1 cellular context compared by ENCODE assay signal in genomic region chr17:35141681-35142466, GRCh38.
TF ChIP-seq lines count a peak whose summit lies in the region.

NLE1 (minus strand) TSS chr17:35142303; CDS start chr17:35142275, 28 bp downstream.

TF ChIP-seq in K562, 482 proteins besides CTCF, POLR2A, EP300 and RAD21 (continued from another document and continues in another):
- TF ChIP-seq TGIF2 (CRISPR knock-in tag; IDR thresholded peaks at IDR 0.05), result no peak
- TF ChIP-seq RFX1 (IDR thresholded peaks at IDR 0.05), result no peak
- TF ChIP-seq SNRNP70 (optimal IDR thresholded peaks at IDR 0.05; ENCODE audit: low read depth, low read length), result no peak
- no peak for TF ChIP-seq EHMT2 (IDR thresholded peaks at IDR 0.05)
- TF ChIP-seq SAFB (IDR thresholded peaks at IDR 0.05; ENCODE audit: borderline replicate concordance, low read depth, low read length), result peak; percentile 72; the same call in 1 of the 2 replicates
- TF ChIP-seq CHD1 (IDR thresholded peaks at IDR 0.05; ENCODE audit: low read length), result peak; percentile 29
- TF ChIP-seq ZNF146 (CRISPR knock-in tag; IDR thresholded peaks at IDR 0.05; ENCODE audit: unreplicated experiment), result no peak
- TF ChIP-seq HCFC1 (IDR thresholded peaks at IDR 0.05; ENCODE audit: low read depth, low read length), result peak; percentile 83
- TF ChIP-seq KDM2B (CRISPR knock-in tag; IDR thresholded peaks at IDR 0.05), result no peak
- no peak for TF ChIP-seq ZNF23 (CRISPR knock-in tag; IDR thresholded peaks at IDR 0.05)
- TF ChIP-seq MTA3 (IDR thresholded peaks at IDR 0.05; ENCODE audit: borderline replicate concordance), result peak; percentile 70; the same call in 1 of the 2 replicates
- TF ChIP-seq BRCA1 (IDR thresholded peaks at IDR 0.05), result no peak
- TF ChIP-seq BRCA1 (CRISPR knock-in tag; IDR thresholded peaks at IDR 0.05), result no peak
- TF ChIP-seq SIN3A (IDR thresholded peaks at IDR 0.05; ENCODE audit: borderline replicate concordance in 2 of 2, control insufficient read depth in 1 of 2, low read depth in 2 of 2, low read length in 2 of 2), result peak; percentile 97 to 100
- TF ChIP-seq RBM14 (IDR thresholded peaks at IDR 0.05; ENCODE audit: borderline replicate concordance, insufficient read depth, low read depth, low read length), result no peak
- peak; percentile 84 for TF ChIP-seq TAF9B (IDR thresholded peaks at IDR 0.05; ENCODE audit: partially characterized antibody)
- TF ChIP-seq MLLT1 (IDR thresholded peaks at IDR 0.05), result no peak
- no peak for TF ChIP-seq SP1 (CRISPR knock-in tag; IDR thresholded peaks at IDR 0.05)
- no peak for TF ChIP-seq CEBPG (CRISPR knock-in tag; IDR thresholded peaks at IDR 0.05)
- no peak for TF ChIP-seq CEBPG (tag; conservative IDR thresholded peaks at IDR 0.05 in 1 of 2, IDR thresholded peaks at IDR 0.05 in 1 of 2)
- no peak for TF ChIP-seq XRCC5 (IDR thresholded peaks at IDR 0.05; ENCODE audit: low read depth, low read length)
- no peak for TF ChIP-seq BRD4 (IDR thresholded peaks at IDR 0.05)
- TF ChIP-seq CBFB (CRISPR knock-in tag; IDR thresholded peaks at IDR 0.05), result no peak
- no peak for TF ChIP-seq ZSCAN32 (CRISPR knock-in tag; IDR thresholded peaks at IDR 0.05)
- peak; percentile 52 to 93 (median 87) for TF ChIP-seq YY1 (IDR thresholded peaks at IDR 0.05; ENCODE audit: borderline replicate concordance in 1 of 3, control insufficient read depth in 1 of 3, extremely low read depth in 1 of 3, insufficient read depth in 3 of 3, insufficient read length in 1 of 3, insufficient replicate concordance in 2 of 3, low read depth in 1 of 3, low read length in 2 of 3)
- TF ChIP-seq ZNF436 (CRISPR knock-in tag; IDR thresholded peaks at IDR 0.05), result no peak
- peak; percentile 99 to 100 for TF ChIP-seq MNT (conservative IDR thresholded peaks at IDR 0.05)
- no peak for TF ChIP-seq NCOA1 (IDR thresholded peaks at IDR 0.05; ENCODE audit: low read depth)
- TF ChIP-seq THRAP3 (IDR thresholded peaks at IDR 0.05; ENCODE audit: borderline replicate concordance), result no peak
- TF ChIP-seq HDAC6 (IDR thresholded peaks at IDR 0.05; ENCODE audit: low read depth, low read length), result no peak
- no peak for TF ChIP-seq ZNF41 (CRISPR knock-in tag; conservative IDR thresholded peaks at IDR 0.05)
- no peak for TF ChIP-seq ZBTB8A (IDR thresholded peaks at IDR 0.05; ENCODE audit: partially characterized antibody)
- no peak; the same call in 1 of the 2 replicates for TF ChIP-seq PML (IDR thresholded peaks at IDR 0.05; ENCODE audit: low read length)
- TF ChIP-seq POLR2G (IDR thresholded peaks at IDR 0.05; ENCODE audit: low read depth, low read length), result peak; percentile 93
- TF ChIP-seq GTF2E2 (tag; IDR thresholded peaks at IDR 0.05), result no peak
- no peak for TF ChIP-seq BDP1 (IDR thresholded peaks at IDR 0.05; ENCODE audit: insufficient read depth, insufficient read length)
- TF ChIP-seq TEAD1 (CRISPR knock-in tag; IDR thresholded peaks at IDR 0.05), result peak in 1 of 2 experiments; percentile 63; a peak in 1 of 4 replicates
- peak; percentile 92 for TF ChIP-seq SNIP1 (IDR thresholded peaks at IDR 0.05; ENCODE audit: low read depth)
- TF ChIP-seq COPS2 (conservative IDR thresholded peaks at IDR 0.05), result no peak
- TF ChIP-seq THAP12 (CRISPR knock-in tag; IDR thresholded peaks at IDR 0.05), result peak; percentile 98
- no peak for TF ChIP-seq GATA2 (CRISPR knock-in tag; IDR thresholded peaks at IDR 0.05)
- TF ChIP-seq CEBPZ (IDR thresholded peaks at IDR 0.05; ENCODE audit: borderline replicate concordance, low read depth, low read length), result no peak
- no peak for TF ChIP-seq SLC30A9 (CRISPR knock-in tag; IDR thresholded peaks at IDR 0.05)
- no peak for TF ChIP-seq MLX (CRISPR knock-in tag; conservative IDR thresholded peaks at IDR 0.05)
- TF ChIP-seq FOXP1 (CRISPR knock-in tag; IDR thresholded peaks at IDR 0.05), result no peak; the same call in 1 of the 2 replicates
- peak; percentile 51; the same call in 1 of the 2 replicates for TF ChIP-seq ATF7 (IDR thresholded peaks at IDR 0.05)
- TF ChIP-seq BCL6 (CRISPR knock-in tag; IDR thresholded peaks at IDR 0.05), result no peak
- peak; percentile 76 for TF ChIP-seq USF1 (CRISPR knock-in tag; IDR thresholded peaks at IDR 0.05)
- no peak for TF ChIP-seq TCF7 (IDR thresholded peaks at IDR 0.05; ENCODE audit: borderline replicate concordance)
- no peak for TF ChIP-seq ATF3 (IDR thresholded peaks at IDR 0.05)
- TF ChIP-seq ATF3 (CRISPR knock-in tag; conservative IDR thresholded peaks at IDR 0.05), result no peak
- peak; percentile 84; the same call in 1 of the 2 replicates for TF ChIP-seq KLF13 (tag; IDR thresholded peaks at IDR 0.05; ENCODE audit: borderline replicate concordance, low read depth)
- no peak for TF ChIP-seq PHB2 (IDR thresholded peaks at IDR 0.05; ENCODE audit: low read depth)
- no peak for TF ChIP-seq ELF4 (CRISPR knock-in tag; IDR thresholded peaks at IDR 0.05)
- TF ChIP-seq PRDM10 (IDR thresholded peaks at IDR 0.05; ENCODE audit: partially characterized antibody), result no peak
- no peak for TF ChIP-seq RNF2 (IDR thresholded peaks at IDR 0.05)
- no peak for TF ChIP-seq YBX1 (IDR thresholded peaks at IDR 0.05)
- peak; percentile 42; the same call in 1 of the 2 replicates for TF ChIP-seq CHD2 (IDR thresholded peaks at IDR 0.05; ENCODE audit: low read depth, low read length)
- TF ChIP-seq MCM3 (IDR thresholded peaks at IDR 0.05), result no peak
- TF ChIP-seq TEAD2 (tag; IDR thresholded peaks at IDR 0.05), result no peak
- TF ChIP-seq CREBBP (IDR thresholded peaks at IDR 0.05; ENCODE audit: low read depth, low read length), result no peak
